Comparison of ENCODE assay signal across 12 cellular contexts in genomic region chr6:148272084-148272483, GRCh38.
DNase-seq lines count a peak whose midpoint lies in the region; ATAC-seq and TF ChIP-seq lines count a peak whose summit lies in the region.
"Had no signal": no experiment of that assay in that cellular context is flagged by ENCODE, and none has a peak within 500 bp of the region (broad histone marks: within the 10 kb centered on the region; RNA-seq: fewer than 3 reads in every experiment).

No MANE protein-coding gene starts in this region.

- CTCF ChIA-PET in activated naive CD4-positive, alpha-beta T cell treated with anti-CD3 and anti-CD28 coated beads for 36 hours (lab: Charles Lee), result no interaction called here

- H3K4me1 Mint-ChIP-seq in GM23338, result peaks cover 7% of the 10 kb centered on the region; the same call in 2 of the 3 replicates
- H3K4me1 Mint-ChIP-seq in activated naive CD4-positive, alpha-beta T cell treated with anti-CD3 and anti-CD28 coated beads for 36 hours (ENCODE audit: low read depth), result no peaks in the 10 kb centered on the region
- H3K4me1 Mint-ChIP-seq: naive B cell had no signal

- DNase-seq in GM23338 (ENCODE audit: low spot score) (no peak), foreskin melanocyte (peak; percentile 23), erythroblast (lab: John Stamatoyannopoulos, UW) (no peak)
- DNase-seq in activated naive CD4-positive, alpha-beta T cell (lab: John Stamatoyannopoulos, UW), result no peak
- no peak for DNase-seq in stimulated activated CD4-positive, alpha-beta T cell treated with anti-CD3 and anti-CD28 coated beads, Interleukin-4, amount 100 ng/mL, for 4 hours
- DNase-seq in activated naive CD4-positive, alpha-beta T cell treated with anti-CD3 and anti-CD28 coated beads for 36 hours, result no peak
- DNase-seq: activated naive CD4-positive, alpha-beta T cell treated with Interleukin-2 at 50 U/mL for 16 hours; glutamatergic neuron; naive B cell; NCI-H774 had no signal

- H2AFZ ChIP-seq in GM23338, result peak overlapping the region; percentile 18; the same call in 1 of the 2 replicates

- no peaks in the 10 kb centered on the region for H3K36me3 Mint-ChIP-seq in GM23338 (ENCODE audit: low read depth)
- no peaks in the 10 kb centered on the region for H3K36me3 Mint-ChIP-seq in activated naive CD4-positive, alpha-beta T cell treated with anti-CD3 and anti-CD28 coated beads for 36 hours (ENCODE audit: low read depth)
- H3K36me3 Mint-ChIP-seq: naive B cell had no signal

- H3K9ac ChIP-seq in rectal smooth muscle tissue (ENCODE audit: low read length), result no peak overlapping the region

- no peak for TF ChIP-seq CTCF in GM23338 (conservative IDR thresholded peaks at IDR 0.05; ENCODE audit: low read depth in 2 of 2)
- TF ChIP-seq CTCF in WI38 (IDR thresholded peaks at IDR 0.05; ENCODE audit: low read depth, low read length), result no peak

- H3K4me3 ChIP-seq in GM23338 (no peak overlapping the region), WI38 (ENCODE audit: low read depth, low read length) (peak overlapping the region; percentile 55), rectal smooth muscle tissue (ENCODE audit: low read length) (peak overlapping the region; percentile 12)

- H3K27me3 Mint-ChIP-seq in GM23338 (ENCODE audit: insufficient read depth, low read depth, poor library complexity), result peaks cover 5% of the 10 kb centered on the region
- peaks cover 14% of the 10 kb centered on the region for H3K27me3 Mint-ChIP-seq in activated naive CD4-positive, alpha-beta T cell treated with anti-CD3 and anti-CD28 coated beads for 36 hours (ENCODE audit: low read depth)

- no peak overlapping the region for H3K4me2 ChIP-seq in GM23338

- TF ChIP-seq POLR2A in erythroblast (IDR thresholded peaks at IDR 0.05; ENCODE audit: low read length), result no peak

- H3F3A ChIP-seq in GM23338 (replicated peaks; ENCODE audit: low read depth), result no peaks in the 10 kb centered on the region

- no peaks in the 10 kb centered on the region for H4K20me1 ChIP-seq in GM23338 (replicated peaks; ENCODE audit: insufficient read depth)

- no peak overlapping the region for H3K27ac ChIP-seq in GM23338 (ENCODE audit: low read depth)
- no peak overlapping the region for H3K27ac ChIP-seq in rectal smooth muscle tissue (ENCODE audit: low read depth, low read length)

- H3K27ac Mint-ChIP-seq in GM23338, result no peak overlapping the region
- H3K27ac Mint-ChIP-seq in activated naive CD4-positive, alpha-beta T cell treated with anti-CD3 and anti-CD28 coated beads for 36 hours, result no peak overlapping the region
- H3K27ac Mint-ChIP-seq: naive B cell had no signal

- H3K4me1 ChIP-seq in GM23338 (ENCODE audit: insufficient read depth) (no peaks in the 10 kb centered on the region), rectal smooth muscle tissue (ENCODE audit: control insufficient read depth, insufficient read depth, low read length) (peaks cover 3% of the 10 kb centered on the region)

- no peaks in the 10 kb centered on the region for H3K36me3 ChIP-seq in GM23338 (ENCODE audit: insufficient read depth)
- no peaks in the 10 kb centered on the region for H3K36me3 ChIP-seq in rectal smooth muscle tissue (ENCODE audit: control insufficient read depth, insufficient read depth, low read length)

- intact Hi-C loops in activated naive CD4-positive, alpha-beta T cell treated with anti-CD3 and anti-CD28 coated beads for 36 hours (cut with micrococcal nuclease), result no loop called here

- no peak for ATAC-seq in GM23338

- H3K4me3 Mint-ChIP-seq in GM23338, result no peak overlapping the region
- H3K4me3 Mint-ChIP-seq in activated naive CD4-positive, alpha-beta T cell treated with anti-CD3 and anti-CD28 coated beads for 36 hours, result no peak overlapping the region
- H3K4me3 Mint-ChIP-seq: naive B cell had no signal

- H3K9me3 Mint-ChIP-seq in GM23338, result no peaks in the 10 kb centered on the region
- no peaks in the 10 kb centered on the region for H3K9me3 Mint-ChIP-seq in activated naive CD4-positive, alpha-beta T cell treated with anti-CD3 and anti-CD28 coated beads for 36 hours

- no peaks in the 10 kb centered on the region for H3K9me2 ChIP-seq in GM23338 (ENCODE audit: insufficient read depth)

- no peaks in the 10 kb centered on the region for H3K79me2 ChIP-seq in GM23338 (replicated peaks; ENCODE audit: insufficient read depth)

- H3K27me3 ChIP-seq in GM23338 (ENCODE audit: insufficient read depth), result no peaks in the 10 kb centered on the region
- H3K27me3 ChIP-seq in rectal smooth muscle tissue (ENCODE audit: control insufficient read depth, insufficient read depth, low read length), result no peaks in the 10 kb centered on the region

TF ChIP-seq in GM23338, 12 proteins besides CTCF, POLR2A, EP300 and RAD21 (continues in another document):
- TF ChIP-seq NANOG (IDR thresholded peaks at IDR 0.05; ENCODE audit: borderline replicate concordance), result no peak
- no peak for TF ChIP-seq EZH2phosphoT487 (IDR thresholded peaks at IDR 0.05; ENCODE audit: unreplicated experiment)
- no peak for TF ChIP-seq CREB1 (CRISPR knock-in tag; IDR thresholded peaks at IDR 0.05; ENCODE audit: low read depth)
- TF ChIP-seq REST (IDR thresholded peaks at IDR 0.05; ENCODE audit: unreplicated experiment), result no peak
- TF ChIP-seq ETS1 (IDR thresholded peaks at IDR 0.05), result no peak
- TF ChIP-seq POLR2AphosphoS5 (IDR thresholded peaks at IDR 0.05; ENCODE audit: low read depth), result no peak
- TF ChIP-seq EZH2 (IDR thresholded peaks at IDR 0.05; ENCODE audit: low read depth, unreplicated experiment), result no peak
- no peak for TF ChIP-seq ZNF331 (CRISPR knock-in tag; IDR thresholded peaks at IDR 0.05; ENCODE audit: low read depth)
- no peak for TF ChIP-seq JUNB (IDR thresholded peaks at IDR 0.05; ENCODE audit: unreplicated experiment)
